Comparison of ENCODE assay signal across 19 cellular contexts in the genomic region with DNA sequence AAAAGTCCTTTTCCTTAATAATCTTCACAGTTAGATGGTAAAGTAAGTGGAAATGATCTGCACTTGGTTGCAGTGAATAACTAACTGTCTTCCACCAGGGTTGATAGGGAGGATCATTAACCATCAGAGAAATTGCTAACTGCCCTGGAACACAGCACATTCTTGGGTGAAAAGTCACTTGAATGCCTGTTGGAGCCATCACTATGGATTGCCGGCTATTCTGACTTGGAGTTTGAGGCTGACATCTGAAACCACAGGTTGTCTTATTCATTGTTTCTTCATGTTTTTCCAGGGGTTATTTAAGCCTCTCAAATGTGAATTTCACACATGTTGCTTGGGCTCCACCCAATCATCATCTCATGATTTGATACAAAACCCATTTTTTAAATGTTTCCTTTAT.
DNase-seq lines count a peak whose midpoint lies in the region; ATAC-seq, FAIRE-seq and TF ChIP-seq lines count a peak whose summit lies in the region.
"Had no signal": no experiment of that assay in that cellular context is flagged by ENCODE, and none has a peak within 500 bp of the region (broad histone marks: within the 10 kb centered on the region; RNA-seq: fewer than 3 reads in every experiment).

No MANE protein-coding gene starts in this region.

- dilution Hi-C loops in keratinocyte (cut with MboI; ENCODE audit: extremely low pct_ligation_motif_present, low sequenced_read_pairs): no loop called here

- H3K4me1 ChIP-seq in breast epithelium (no peaks in the 10 kb centered on the region), keratinocyte (ENCODE audit: control insufficient read depth, extremely low read depth, insufficient read depth, low read length) (no peaks in the 10 kb centered on the region), pancreas (no peaks in the 10 kb centered on the region)

- H3K9me3 Mint-ChIP-seq in MCF 10A (ENCODE audit: unreplicated experiment): no peaks in the 10 kb centered on the region

- no peaks in the 10 kb centered on the region for H4K20me1 ChIP-seq in keratinocyte (ENCODE audit: control insufficient read depth, extremely low read depth, insufficient read depth, low read length)

- no peaks in the 10 kb centered on the region for H3K4me1 Mint-ChIP-seq in MCF 10A (ENCODE audit: insufficient read depth, unreplicated experiment)
- H3K4me1 Mint-ChIP-seq: naive thymus-derived CD8-positive, alpha-beta T cell; stimulated activated naive B cell treated with anti-CD40 and anti-IgM and Interleukin-4, amounts not matched to agents 10 μg/mL and 1 μg/mL and 100 μg/mL, for 72 hours had no signal

- no peak overlapping the region for H3K4me2 ChIP-seq in keratinocyte (ENCODE audit: control insufficient read depth, extremely low read depth, insufficient read depth, low read depth, low read length)

- H3K4me3 ChIP-seq in breast epithelium: no peak overlapping the region
- no peak overlapping the region for H3K4me3 ChIP-seq in astrocyte of the spinal cord (ENCODE audit: low read depth, low read length)
- H3K4me3 ChIP-seq in keratinocyte (ENCODE audit: control insufficient read depth in 2 of 3, extremely low read depth in 1 of 3, insufficient read depth in 2 of 3, low read depth in 1 of 3, low read length in 3 of 3): no peak overlapping the region
- no peak overlapping the region for H3K4me3 ChIP-seq in pancreas

- no peak overlapping the region for H3K27ac Mint-ChIP-seq in MCF 10A (ENCODE audit: low read depth, unreplicated experiment)
- H3K27ac Mint-ChIP-seq: naive thymus-derived CD8-positive, alpha-beta T cell; stimulated activated naive B cell treated with anti-CD40 and anti-IgM and Interleukin-4, amounts not matched to agents 10 μg/mL and 1 μg/mL and 100 μg/mL, for 72 hours had no signal

- no peak for ATAC-seq in pancreas
- ATAC-seq: left lobe of liver; naive thymus-derived CD8-positive, alpha-beta T cell; stimulated activated naive B cell treated with anti-CD40 and anti-IgM and Interleukin-4, amounts not matched to agents 10 μg/mL and 1 μg/mL and 100 μg/mL, for 72 hours had no signal

- no peaks in the 10 kb centered on the region for H3K79me2 ChIP-seq in keratinocyte (ENCODE audit: control insufficient read depth, insufficient read depth, low read length)

- H3K36me3 ChIP-seq in breast epithelium (no peaks in the 10 kb centered on the region), keratinocyte (ENCODE audit: control insufficient read depth in 2 of 2, extremely low read depth in 1 of 2, insufficient read depth in 2 of 2, low read length in 2 of 2) (no peaks in the 10 kb centered on the region), pancreas (no peaks in the 10 kb centered on the region)

- H3K9me1 ChIP-seq in keratinocyte (ENCODE audit: control insufficient read depth, extremely low read depth, insufficient read depth, low read length): no peaks in the 10 kb centered on the region

- no peak for TF ChIP-seq POLR2A in breast epithelium (IDR thresholded peaks at IDR 0.05)

- H3K27me3 ChIP-seq in breast epithelium (no peaks in the 10 kb centered on the region), keratinocyte (ENCODE audit: control insufficient read depth, extremely low read depth, insufficient read depth, low read length) (no peaks in the 10 kb centered on the region), pancreas (peaks cover 0 to 3% (median 1%) of the 10 kb centered on the region in 4 donors)

- intact Hi-C loops in MCF 10A (cut with micrococcal nuclease) (no loop called here), breast epithelium (cut with DNase I; ENCODE audit: low total_unique reads) (no loop called here), pancreas (cut with DNase I) (no loop called here)

- CTCF ChIA-PET in MCF 10A (lab: Yijun Ruan, JAX): no interaction called here

- 67% methylated on average over 1 of the region's 1 CpG for WGBS in pancreas, 2 donors

- H3K27ac ChIP-seq in breast epithelium (no peak overlapping the region), keratinocyte (ENCODE audit: control insufficient read depth, insufficient read depth, low read length) (no peak overlapping the region), pancreas (no peak overlapping the region)
- H3K27ac ChIP-seq: 22Rv1, HL-60 had no signal

- H3K9me3 ChIP-seq in breast epithelium (no peaks in the 10 kb centered on the region), keratinocyte (ENCODE audit: control insufficient read depth, low read depth, low read length) (no peaks in the 10 kb centered on the region), pancreas (no peaks in the 10 kb centered on the region)

- peak; percentile 12 for DNase-seq in MCF 10A (ENCODE audit: unreplicated experiment)
- DNase-seq in breast epithelium (ENCODE audit: low spot score in 2 of 2): no peak
- DNase-seq in astrocyte of the spinal cord (ENCODE audit: low read depth, low spot score): peak; percentile 84
- DNase-seq in keratinocyte (ENCODE audit: low read depth, low spot score): peak; percentile 59
- DNase-seq in D721Med (ENCODE audit: insufficient read length, low spot score): no peak
- no peak for DNase-seq in T-helper 1 cell
- DNase-seq in OCI-M1 (lab: John Stamatoyannopoulos, UW): no peak
- DNase-seq in pancreas: no peak
- DNase-seq: activated CD4-positive, alpha-beta T cell treated with anti-CD3 and anti-CD28 coated beads, Interleukin-2, amount 50 U/mL, for 4 hours; amygdala; effector CD4-positive, alpha-beta T cell; naive thymus-derived CD8-positive, alpha-beta T cell; NCI-H2029; NCI-H526; stimulated activated naive B cell treated with anti-CD40 and anti-IgM and Interleukin-4, amounts not matched to agents 10 μg/mL and 1 μg/mL and 100 μg/mL, for 72 hours; T-helper 9 cell had no signal

- POLR2A ChIA-PET in MCF 10A (lab: Yijun Ruan, JAX): no interaction called here

- TF ChIP-seq CTCF in MCF 10A (IDR thresholded peaks at IDR 0.05; ENCODE audit: unreplicated experiment): no peak
- TF ChIP-seq CTCF in breast epithelium (IDR thresholded peaks at IDR 0.05): no peak
- TF ChIP-seq CTCF in astrocyte of the spinal cord (IDR thresholded peaks at IDR 0.05; ENCODE audit: low read depth, low read length): no peak
- no peak for TF ChIP-seq CTCF in keratinocyte (optimal IDR thresholded peaks at IDR 0.05 in 1 of 3, IDR thresholded peaks at IDR 0.05 in 1 of 3, conservative IDR thresholded peaks at IDR 0.05 in 1 of 3; ENCODE audit: extremely low read depth in 1 of 3, insufficient read depth in 2 of 3, low read length in 3 of 3)
- no peak for TF ChIP-seq CTCF in D721Med (IDR thresholded peaks at IDR 0.05; ENCODE audit: insufficient read depth, missing control alignments)
- no peak for TF ChIP-seq CTCF in pancreas (IDR thresholded peaks at IDR 0.05)

- H2AFZ ChIP-seq in keratinocyte (ENCODE audit: control insufficient read depth, low read length): no peak overlapping the region

- H3K27me3 Mint-ChIP-seq in MCF 10A (ENCODE audit: insufficient read depth, unreplicated experiment): no peaks in the 10 kb centered on the region

- in situ Hi-C loops in astrocyte of the spinal cord (cut with HindIII; ENCODE audit: low sequenced_read_pairs): no loop called here

- no TSS peak for BruUV-seq in MCF 10A (replicated peaks; lab: Mats Ljungman, UMichigan)

- FAIRE-seq in keratinocyte (lab: Jason Lieb, UNC) (peak; percentile 71), D721Med (lab: Jason Lieb, UNC) (no peak), pancreas (lab: Jason Lieb, UNC) (no peak)

- no peaks in the 10 kb centered on the region for H3K36me3 Mint-ChIP-seq in MCF 10A (ENCODE audit: insufficient read depth, unreplicated experiment)
- H3K36me3 Mint-ChIP-seq: naive thymus-derived CD8-positive, alpha-beta T cell; stimulated activated naive B cell treated with anti-CD40 and anti-IgM and Interleukin-4, amounts not matched to agents 10 μg/mL and 1 μg/mL and 100 μg/mL, for 72 hours had no signal

- no peak overlapping the region for H3K4me3 Mint-ChIP-seq in MCF 10A (ENCODE audit: unreplicated experiment)
- H3K4me3 Mint-ChIP-seq: naive thymus-derived CD8-positive, alpha-beta T cell; stimulated activated naive B cell treated with anti-CD40 and anti-IgM and Interleukin-4, amounts not matched to agents 10 μg/mL and 1 μg/mL and 100 μg/mL, for 72 hours had no signal

- no peak overlapping the region for H3K9ac ChIP-seq in keratinocyte (ENCODE audit: control insufficient read depth, extremely low read depth, insufficient read depth, low read length)

Comparison
In these comparisons a context has a peak if more than half of its experiments do, and no peak if none do; other contexts are left out.
1. DNase-seq: peak in MCF 10A (single experiment), astrocyte of the spinal cord (single experiment) and keratinocyte (single experiment); none in breast epithelium (0 of 2), D721Med (single experiment), T-helper 1 cell (0 of 5), OCI-M1 (single experiment) and pancreas (0 of 6).